Comparison of ENCODE assay signal across 8 cellular contexts in the genomic region with DNA sequence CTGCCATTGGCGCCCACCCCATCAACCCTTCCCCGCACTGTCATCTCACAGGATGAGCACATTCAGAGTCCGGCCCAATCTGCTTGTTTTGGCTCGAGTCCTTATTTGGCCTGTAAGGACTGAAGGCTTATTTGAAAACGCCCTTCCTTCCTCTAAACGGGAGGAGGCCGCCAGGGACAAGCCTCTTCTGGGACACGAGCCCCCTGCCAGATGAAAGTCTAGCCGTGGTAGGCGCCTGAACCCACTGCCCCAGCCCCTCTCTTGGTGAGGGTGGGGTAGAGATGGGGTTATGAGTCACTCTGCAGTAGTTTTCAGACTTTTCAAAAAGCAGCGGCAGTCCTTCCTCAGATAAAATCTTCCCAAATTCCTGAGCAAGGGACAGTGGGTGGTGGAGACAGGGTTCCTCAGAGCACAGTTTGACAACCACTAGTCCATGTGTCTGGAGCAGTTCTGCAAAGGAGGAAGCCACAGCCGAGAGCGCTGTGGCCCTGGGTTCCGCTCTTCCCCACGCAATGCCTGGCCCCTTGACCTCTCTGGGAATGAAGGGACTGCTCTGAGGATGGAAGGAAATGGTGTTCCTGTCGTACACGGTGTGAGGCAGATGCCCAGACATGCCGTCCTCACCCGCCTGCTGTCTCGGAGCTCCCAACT. TPM values are rescaled to one million over a fixed set of nuclear protein-coding genes. Genes with fewer than 3 reads are reported as not detected.
A peak's percentile ranks its signal among the peaks of the same experiment; 100 is the strongest.
DNase-seq lines count a peak whose midpoint lies in the region; ATAC-seq and TF ChIP-seq lines count a peak whose summit lies in the region.

No MANE protein-coding gene starts in this region.

- no peak for ATAC-seq in activated naive CD8-positive, alpha-beta T cell treated with anti-CD3 and anti-CD28 coated beads, Interleukin-2, amount 50 U/mL, for 24 hours
- ATAC-seq in GM18511 (IDR thresholded peaks at IDR 0.05; ENCODE audit: unreplicated experiment), result no peak

- H3K27me3 ChIP-seq in suprapubic skin, result no peaks in the 10 kb centered on the region

- TF ChIP-seq EP300 in suprapubic skin (IDR thresholded peaks at IDR 0.05), result peak; percentile 83

- peak overlapping the region; percentile 86 for H3K4me3 Mint-ChIP-seq in activated naive CD4-positive, alpha-beta T cell treated with anti-CD3 and anti-CD28 coated beads, Interleukin-2, amount 50 U/mL, for 24 hours
- H3K4me3 Mint-ChIP-seq in activated naive CD8-positive, alpha-beta T cell treated with anti-CD3 and anti-CD28 coated beads, Interleukin-2, amount 50 U/mL, for 24 hours, result peak overlapping the region; percentile 76

- no peaks in the 10 kb centered on the region for H3K9me3 ChIP-seq in suprapubic skin

- peak overlapping the region; percentile 16 for H3K4me3 ChIP-seq in suprapubic skin

- no peak for TF ChIP-seq CTCF in suprapubic skin (IDR thresholded peaks at IDR 0.05)

- H3K27me3 Mint-ChIP-seq in activated naive CD4-positive, alpha-beta T cell treated with anti-CD3 and anti-CD28 coated beads, Interleukin-2, amount 50 U/mL, for 24 hours, result no peaks in the 10 kb centered on the region
- H3K27me3 Mint-ChIP-seq in activated naive CD8-positive, alpha-beta T cell treated with anti-CD3 and anti-CD28 coated beads, Interleukin-2, amount 50 U/mL, for 24 hours, result no peaks in the 10 kb centered on the region

- no peaks in the 10 kb centered on the region for H3K9me3 Mint-ChIP-seq in activated naive CD4-positive, alpha-beta T cell treated with anti-CD3 and anti-CD28 coated beads, Interleukin-2, amount 50 U/mL, for 24 hours
- H3K9me3 Mint-ChIP-seq in activated naive CD8-positive, alpha-beta T cell treated with anti-CD3 and anti-CD28 coated beads, Interleukin-2, amount 50 U/mL, for 24 hours, result no peaks in the 10 kb centered on the region

- peaks cover 27% of the 10 kb centered on the region for H3K36me3 Mint-ChIP-seq in activated naive CD4-positive, alpha-beta T cell treated with anti-CD3 and anti-CD28 coated beads, Interleukin-2, amount 50 U/mL, for 24 hours
- peaks cover 84% of the 10 kb centered on the region for H3K36me3 Mint-ChIP-seq in activated naive CD8-positive, alpha-beta T cell treated with anti-CD3 and anti-CD28 coated beads, Interleukin-2, amount 50 U/mL, for 24 hours (ENCODE audit: low read depth)

- H3K27ac ChIP-seq in suprapubic skin, result peak overlapping the region; percentile 93

- peaks cover 93% of the 10 kb centered on the region for H3K4me1 Mint-ChIP-seq in activated naive CD4-positive, alpha-beta T cell treated with anti-CD3 and anti-CD28 coated beads, Interleukin-2, amount 50 U/mL, for 24 hours
- peaks cover 90% of the 10 kb centered on the region for H3K4me1 Mint-ChIP-seq in activated naive CD8-positive, alpha-beta T cell treated with anti-CD3 and anti-CD28 coated beads, Interleukin-2, amount 50 U/mL, for 24 hours

- no peak for DNase-seq in activated naive CD4-positive, alpha-beta T cell treated with anti-CD3 and anti-CD28 coated beads, Interleukin-2, amount 50 U/mL, for 16 hours
- no peak for DNase-seq in activated naive CD8-positive, alpha-beta T cell treated with anti-CD3 and anti-CD28 coated beads, Interleukin-2, amount 50 U/mL, for 24 hours
- peak; percentile 58 for DNase-seq in iris pigment epithelial cell (ENCODE audit: low read depth)
- no peak for DNase-seq in suprapubic skin (ENCODE audit: low spot score in 2 of 2)
- DNase-seq in occipital lobe (lab: John Stamatoyannopoulos, UW), result no peak
- DNase-seq in NCI-H1436 (lab: John Stamatoyannopoulos, UW), result no peak

- peaks cover 99% of the 10 kb centered on the region for H3K4me1 ChIP-seq in suprapubic skin

- no peak for TF ChIP-seq POLR2A in suprapubic skin (IDR thresholded peaks at IDR 0.05)

- H3K36me3 ChIP-seq in suprapubic skin, result peaks cover 18% of the 10 kb centered on the region

- peak overlapping the region; percentile 99 for H3K27ac Mint-ChIP-seq in activated naive CD4-positive, alpha-beta T cell treated with anti-CD3 and anti-CD28 coated beads, Interleukin-2, amount 50 U/mL, for 24 hours
- peak overlapping the region; percentile 99 for H3K27ac Mint-ChIP-seq in activated naive CD8-positive, alpha-beta T cell treated with anti-CD3 and anti-CD28 coated beads, Interleukin-2, amount 50 U/mL, for 24 hours

- 6% methylated on average over 10 of the region's 20 CpGs for WGBS in suprapubic skin

RNA-seq across cellular contexts. Expression of gene MYH9, which starts 57.0 kb away (rescaled TPM):
- 100 to 1,000 TPM; 284 to 323 (median 294) TPM for total RNA-seq in suprapubic skin
- 34.6 TPM for total RNA-seq in occipital lobe
